ENCODE assay signal across 8 cellular contexts in genomic region chr5:126778675-126779403, GRCh38. TPM values are rescaled to one million over a fixed set of nuclear protein-coding genes. Genes with fewer than 3 reads are reported as not detected.
DNase-seq lines count a peak whose midpoint lies in the region; ATAC-seq, FAIRE-seq and TF ChIP-seq lines count a peak whose summit lies in the region.

No MANE protein-coding gene starts in this region.

- H3K36me3 ChIP-seq in SJSA1 (peaks cover 48% of the 10 kb centered on the region), fibroblast of lung (ENCODE audit: control insufficient read depth, insufficient read depth, low read length) (peaks cover 2% of the 10 kb centered on the region), skeletal muscle satellite cell (ENCODE audit: insufficient read depth, low read length) (no peaks in the 10 kb centered on the region)

- H2AFZ ChIP-seq in fibroblast of lung (ENCODE audit: low read length), result peak overlapping the region; percentile 90

- H3K4me2 ChIP-seq in fibroblast of lung (ENCODE audit: extremely low read depth, insufficient read depth, low read length), result peak overlapping the region; percentile 77
- H3K4me2 ChIP-seq in skeletal muscle satellite cell (ENCODE audit: low read length), result peak overlapping the region; percentile 94

- H3K9me3 ChIP-seq in SJSA1 (replicated peaks), result no peaks in the 10 kb centered on the region
- H3K9me3 ChIP-seq in fibroblast of lung (ENCODE audit: control insufficient read depth, insufficient read depth, low read depth, low read length), result no peaks in the 10 kb centered on the region
- no peaks in the 10 kb centered on the region for H3K9me3 ChIP-seq in skeletal muscle satellite cell (replicated peaks; ENCODE audit: low read length)

- H3K9ac ChIP-seq in fibroblast of lung (ENCODE audit: insufficient read depth, low read length), result peak overlapping the region; percentile 85
- H3K9ac ChIP-seq in skeletal muscle satellite cell (ENCODE audit: low read depth, low read length), result peak overlapping the region; percentile 93

- H3K4me3 ChIP-seq in AG10803 (ENCODE audit: low read length) (peak overlapping the region; percentile 87), SJSA1 (peak overlapping the region; percentile 89), fibroblast of lung (replicated peaks in 1 of 4; ENCODE audit: control extremely low read depth in 1 of 4, insufficient read depth in 1 of 4, low read depth in 3 of 4, low read length in 4 of 4) (peak overlapping the region; percentile 72 to 94 (median 86)), skeletal muscle satellite cell (ENCODE audit: low read length) (peak overlapping the region; percentile 77)

- H3K79me2 ChIP-seq in fibroblast of lung (ENCODE audit: control insufficient read depth, insufficient read depth, low read length), result peaks cover 64% of the 10 kb centered on the region

- no peak for FAIRE-seq in D721Med (lab: Jason Lieb, UNC)

- H3K27ac ChIP-seq in SJSA1 (peak overlapping the region; percentile 91), fibroblast of lung (ENCODE audit: insufficient read depth, low read length) (peak overlapping the region; percentile 89)

- H3K27me3 ChIP-seq in SJSA1 (replicated peaks) (no peaks in the 10 kb centered on the region), fibroblast of lung (ENCODE audit: control insufficient read depth, insufficient read depth, low read length) (no peaks in the 10 kb centered on the region), skeletal muscle satellite cell (ENCODE audit: control insufficient read depth, insufficient read depth, low read length) (no peaks in the 10 kb centered on the region)

- TF ChIP-seq CTCF in AG10803 (conservative IDR thresholded peaks at IDR 0.05; ENCODE audit: low read length) (no peak), fibroblast of lung (conservative IDR thresholded peaks at IDR 0.05 in 1 of 2, IDR thresholded peaks at IDR 0.05 in 1 of 2; ENCODE audit: low read depth in 1 of 2, low read length in 2 of 2) (no peak), D721Med (IDR thresholded peaks at IDR 0.05; ENCODE audit: insufficient read depth, missing control alignments) (no peak)

- H3K4me1 ChIP-seq in SJSA1 (replicated peaks) (peaks cover 24% of the 10 kb centered on the region), fibroblast of lung (ENCODE audit: control insufficient read depth, extremely low read depth, insufficient read depth, low read length) (peaks cover 5% of the 10 kb centered on the region), skeletal muscle satellite cell (ENCODE audit: control insufficient read depth, insufficient read depth, low read length) (peaks cover 13% of the 10 kb centered on the region)

- ATAC-seq in GM21717 (IDR thresholded peaks at IDR 0.05; ENCODE audit: unreplicated experiment), result peak; percentile 6

- H4K20me1 ChIP-seq in fibroblast of lung (ENCODE audit: control insufficient read depth, extremely low read depth, insufficient read depth, low read length), result no peaks in the 10 kb centered on the region

- DNase-seq in AG10803 (ENCODE audit: low read depth), result no peak
- no peak for DNase-seq in SJSA1 (ENCODE audit: low read depth in 1 of 2, low spot score in 2 of 2)
- DNase-seq in fibroblast of lung (ENCODE audit: low read depth in 2 of 2), result peak in 1 of 2 donors; percentile 11
- no peak for DNase-seq in dermis blood vessel endothelial cell
- no peak for DNase-seq in NCI-H345 (lab: John Stamatoyannopoulos, UW)
- DNase-seq in D721Med (ENCODE audit: insufficient read length, low spot score), result no peak

RNA-seq across cellular contexts. Expression of gene LMNB1, which starts 1.9 kb away (rescaled TPM):
- total RNA-seq in SJSA1 (2014; rRNA removed; shearing (Covaris generic)), result 241 and 268 TPM in 2 replicates
- total RNA-seq in fibroblast of lung, result 11.6 and 17.3 TPM in 2 replicates
- polyA plus RNA-seq in fibroblast of lung, result 17.5 and 46.0 TPM in 2 replicates
- 18.6 and 50.8 TPM in 2 replicates for polyA plus RNA-seq in fibroblast of lung (2012)
- polyA minus RNA-seq in fibroblast of lung (ENCODE audit: low replicate concordance), result 4.9 and 10.7 TPM in 2 replicates
- total RNA-seq in skeletal muscle satellite cell (2012; rRNA removed), result 48.9 and 51.3 TPM in 2 replicates
- 43.1 and 116 TPM in 2 replicates for total RNA-seq in dermis blood vessel endothelial cell
